In genomic region chr16:83781-84615, GRCh38 we compare ENCODE assay signal across 8 cellular contexts. TPM values are rescaled to one million over a fixed set of nuclear protein-coding genes. Genes with fewer than 3 reads are reported as not detected.
A peak's percentile ranks its signal among the peaks of the same experiment; 100 is the strongest.
DNase-seq lines count a peak whose midpoint lies in the region; ATAC-seq and TF ChIP-seq lines count a peak whose summit lies in the region.

No MANE protein-coding gene starts in this region.

- peak overlapping the region; percentile 32 for H3K27ac ChIP-seq in brain microvascular endothelial cell

- no peaks in the 10 kb centered on the region for H3K36me3 Mint-ChIP-seq in natural killer cell treated with Interleukin-12 subunit alpha and Interleukin-12 subunit beta and Interleukin-15 and Interleukin-18, amount 100 ng/mL, for 72 hours

- ATAC-seq in natural killer cell treated with Interleukin-12 subunit alpha and Interleukin-12 subunit beta and Interleukin-15 and Interleukin-18, amount 100 ng/mL, for 72 hours, result peak in 1 of 2 donors; percentile 57
- ATAC-seq in HG02870 (IDR thresholded peaks at IDR 0.05; ENCODE audit: unreplicated experiment) (no peak), GM19467 (IDR thresholded peaks at IDR 0.05; ENCODE audit: unreplicated experiment) (no peak), HG03135 (IDR thresholded peaks at IDR 0.05; ENCODE audit: unreplicated experiment) (no peak)

- H3K27ac Mint-ChIP-seq in natural killer cell treated with Interleukin-12 subunit alpha and Interleukin-12 subunit beta and Interleukin-15 and Interleukin-18, amount 100 ng/mL, for 72 hours, result peak overlapping the region; percentile 84 to 91

- peaks cover 22 to 41% of the 10 kb centered on the region in 2 donors for H3K4me1 Mint-ChIP-seq in natural killer cell treated with Interleukin-12 subunit alpha and Interleukin-12 subunit beta and Interleukin-15 and Interleukin-18, amount 100 ng/mL, for 72 hours (ENCODE audit: low read depth in 2 of 2)

- H3K4me3 ChIP-seq in brain microvascular endothelial cell (ENCODE audit: low read depth, low read length), result no peak overlapping the region

- H3K27me3 ChIP-seq in brain microvascular endothelial cell (replicated peaks), result no peaks in the 10 kb centered on the region

- DNase-seq in DMS153 (lab: John Stamatoyannopoulos, UW) (peak; percentile 57), NCI-H1092 treated with DMSO at 0.1 percent for 48 hours (lab: John Stamatoyannopoulos, UW) (peak; percentile 64), brain microvascular endothelial cell (no peak), retina (no peak)
- DNase-seq in natural killer cell treated with Interleukin-12 subunit alpha and Interleukin-12 subunit beta and Interleukin-15 and Interleukin-18, amount 100 ng/mL, for 72 hours (ENCODE audit: low spot score), result no peak

- in situ Hi-C loops in brain microvascular endothelial cell (cut with HindIII; ENCODE audit: low pct_ligation_motif_present, low sequenced_read_pairs), result no loop called here

- peak; percentile 34 for TF ChIP-seq CTCF in brain microvascular endothelial cell (IDR thresholded peaks at IDR 0.05; ENCODE audit: low read depth, low read length, missing control alignments)

- H3K4me3 Mint-ChIP-seq in natural killer cell treated with Interleukin-12 subunit alpha and Interleukin-12 subunit beta and Interleukin-15 and Interleukin-18, amount 100 ng/mL, for 72 hours, result peak overlapping the region; percentile 74

- H3K27me3 Mint-ChIP-seq in natural killer cell treated with Interleukin-12 subunit alpha and Interleukin-12 subunit beta and Interleukin-15 and Interleukin-18, amount 100 ng/mL, for 72 hours, result no peaks in the 10 kb centered on the region

- no peaks in the 10 kb centered on the region for H3K9me3 Mint-ChIP-seq in natural killer cell treated with Interleukin-12 subunit alpha and Interleukin-12 subunit beta and Interleukin-15 and Interleukin-18, amount 100 ng/mL, for 72 hours

- peaks cover 57% of the 10 kb centered on the region for H3K36me3 ChIP-seq in brain microvascular endothelial cell (replicated peaks)

RNA-seq across cellular contexts. Expression of gene MPG, which starts 6.0 kb away (rescaled TPM):
- 10 to 100 TPM; 39.9 to 43.8 TPM for total RNA-seq in natural killer cell treated with Interleukin-12 subunit alpha and Interleukin-12 subunit beta and Interleukin-15 and Interleukin-18, amount 100 ng/mL, for 72 hours

RNA-seq across cellular contexts. Expression of gene RHBDF1, which starts 11.6 kb away (rescaled TPM):
- total RNA-seq in natural killer cell treated with Interleukin-12 subunit alpha and Interleukin-12 subunit beta and Interleukin-15 and Interleukin-18, amount 100 ng/mL, for 72 hours, result 1 to 10 TPM in 1 of 2 donors, under 1 TPM in 1; 0.84 to 2.5 TPM

RNA-seq across cellular contexts. Expression of gene SNRNP25, which starts 30.4 kb away (rescaled TPM):
- total RNA-seq in natural killer cell treated with Interleukin-12 subunit alpha and Interleukin-12 subunit beta and Interleukin-15 and Interleukin-18, amount 100 ng/mL, for 72 hours, result 10 to 100 TPM; 35.6 to 39.8 TPM

RNA-seq across cellular contexts. Expression of gene POLR3K, which starts 30.6 kb away (rescaled TPM):
- 10 to 100 TPM; 39.8 to 84.7 TPM for total RNA-seq in natural killer cell treated with Interleukin-12 subunit alpha and Interleukin-12 subunit beta and Interleukin-15 and Interleukin-18, amount 100 ng/mL, for 72 hours

RNA-seq across cellular contexts. Expression of gene NPRL3, which starts 54.5 kb away (rescaled TPM):
- total RNA-seq in natural killer cell treated with Interleukin-12 subunit alpha and Interleukin-12 subunit beta and Interleukin-15 and Interleukin-18, amount 100 ng/mL, for 72 hours, result 10 to 100 TPM; 33.3 to 68.5 TPM

Comparison
In these comparisons a context has a peak if more than half of its experiments do, and no peak if none do; other contexts are left out.
1. DNase-seq: peak in DMS153 (single experiment) and NCI-H1092 treated with DMSO at 0.1 percent for 48 hours (single experiment); none in brain microvascular endothelial cell (single experiment), natural killer cell treated with Interleukin-12 subunit alpha and Interleukin-12 subunit beta and Interleukin-15 and Interleukin-18, amount 100 ng/mL, for 72 hours (single experiment) and retina (single experiment).